ENCODE assay signal across 25 cellular contexts in genomic region chr10:11748866-11749265, GRCh38. TPM values are rescaled to one million over a fixed set of nuclear protein-coding genes. Genes with fewer than 3 reads are reported as not detected.
"Had no signal": no experiment of that assay in that cellular context is flagged by ENCODE, and none has a peak within 500 bp of the region (broad histone marks: within the 10 kb centered on the region; RNA-seq: fewer than 3 reads in every experiment).

No MANE protein-coding gene starts in this region.

- DNase-seq: dorsolateral prefrontal cortex; effector CD4-positive, alpha-beta T cell; endodermal cell; foreskin fibroblast; heart left ventricle; left cardiac atrium; left lung; mesenchymal stem cell; midbrain; naive thymus-derived CD8-positive, alpha-beta T cell; stimulated activated CD4-positive, alpha-beta T cell treated with anti-CD3 and anti-CD28 coated beads, Interleukin-2, amount 100 ng/mL, for 24 hours; stimulated activated CD4-positive, alpha-beta T cell treated with anti-CD3 and anti-CD28 coated beads, Interleukin-4, amount 100 ng/mL, for 24 hours; stimulated activated naive CD4-positive, alpha-beta T cell treated with Interleukin-2 at 50 U/mL for 16 hours; stomach; substantia nigra; transverse colon had no signal

- H3K4me1 Mint-ChIP-seq: naive thymus-derived CD8-positive, alpha-beta T cell; stimulated activated effector memory CD8-positive, alpha-beta T cell treated with anti-CD3 and anti-CD28 coated beads, Interleukin-12 subunit alpha, Interleukin-12 subunit beta, amount 100 ng/mL, for 72 hours had no signal

- H3K36me3 Mint-ChIP-seq: stimulated activated effector memory CD8-positive, alpha-beta T cell treated with anti-CD3 and anti-CD28 coated beads, Interleukin-12 subunit alpha, Interleukin-12 subunit beta, amount 100 ng/mL, for 72 hours had no signal

- H3K27me3 ChIP-seq: dorsolateral prefrontal cortex, gastroesophageal sphincter, heart left ventricle, hepatocyte, left lung, right atrium auricular region, stomach, transverse colon, vagina had no signal

- H3K36me3 ChIP-seq: prostate gland, transverse colon had no signal

- H3K4me3 Mint-ChIP-seq: endodermal cell; naive thymus-derived CD8-positive, alpha-beta T cell; stimulated activated effector memory CD8-positive, alpha-beta T cell treated with anti-CD3 and anti-CD28 coated beads, Interleukin-12 subunit alpha, Interleukin-12 subunit beta, amount 100 ng/mL, for 72 hours had no signal

- H3K4me1 ChIP-seq: prostate gland, transverse colon had no signal

- H3K4me3 ChIP-seq: dorsolateral prefrontal cortex, gastroesophageal sphincter, heart left ventricle, hepatocyte, left lung, prostate gland, right atrium auricular region, smooth muscle cell, stomach, transverse colon, vagina had no signal

- H3K9me3 Mint-ChIP-seq: endodermal cell; naive thymus-derived CD8-positive, alpha-beta T cell; stimulated activated effector memory CD8-positive, alpha-beta T cell treated with anti-CD3 and anti-CD28 coated beads, Interleukin-12 subunit alpha, Interleukin-12 subunit beta, amount 100 ng/mL, for 72 hours had no signal

- H3K27ac Mint-ChIP-seq: endodermal cell; naive thymus-derived CD8-positive, alpha-beta T cell; stimulated activated effector memory CD8-positive, alpha-beta T cell treated with anti-CD3 and anti-CD28 coated beads, Interleukin-12 subunit alpha, Interleukin-12 subunit beta, amount 100 ng/mL, for 72 hours had no signal

- H3K9me3 ChIP-seq: gastroesophageal sphincter, heart left ventricle, left lung, prostate gland, right atrium auricular region, stomach, transverse colon, vagina had no signal

- H3K27me3 Mint-ChIP-seq: naive thymus-derived CD8-positive, alpha-beta T cell had no signal

- H3K27ac ChIP-seq: dorsolateral prefrontal cortex, epithelial cell of prostate, gastroesophageal sphincter, hepatocyte, left lung, stomach, transverse colon, vagina had no signal

RNA-seq across cellular contexts. Expression of gene ECHDC3, which starts 6.7 kb away (rescaled TPM):
- polyA plus RNA-seq: neural cell had no signal
